ENCODE assay signal across 13 cellular contexts in genomic region chr9:107251756-107252322, GRCh38. TPM values are rescaled to one million over a fixed set of nuclear protein-coding genes. Genes with fewer than 3 reads are reported as not detected.
DNase-seq lines count a peak whose midpoint lies in the region; ATAC-seq, FAIRE-seq and TF ChIP-seq lines count a peak whose summit lies in the region.
"Had no signal": no experiment of that assay in that cellular context is flagged by ENCODE, and none has a peak within 500 bp of the region (broad histone marks: within the 10 kb centered on the region; RNA-seq: fewer than 3 reads in every experiment).

No MANE protein-coding gene starts in this region.

- no peak for TF ChIP-seq EP300 in transverse colon (IDR thresholded peaks at IDR 0.05; ENCODE audit: low read depth)

- peak; percentile 96 for FAIRE-seq in endometrium (lab: Jason Lieb, UNC)

- DNase-seq in AG09309 (ENCODE audit: low read depth) = peak; percentile 80
- peak; percentile 70 for DNase-seq in NCI-H1694 (lab: John Stamatoyannopoulos, UW)
- peak; percentile 95 for DNase-seq in myocyte (ENCODE audit: low read depth)
- DNase-seq in transverse colon = no peak
- DNase-seq in C1 segment of cervical spinal cord (lab: John Stamatoyannopoulos, UW) = no peak
- no peak for DNase-seq in RPMI8226
- DNase-seq: activated CD4-positive, alpha-beta memory T cell treated with anti-CD3 and anti-CD28 coated beads for 36 hours; caudate nucleus; CD4-positive, alpha-beta memory T cell; MM.1S had no signal

- TF ChIP-seq POLR2A in transverse colon (IDR thresholded peaks at IDR 0.05) = no peak

- intact Hi-C loops in transverse colon (cut with DNase I; ENCODE audit: low total_unique reads) = no loop called here

- H3K4me3 ChIP-seq in AG09309 (ENCODE audit: control insufficient read depth, low read depth, low read length) (no peak overlapping the region), transverse colon (no peak overlapping the region)
- H3K4me3 ChIP-seq: prostate gland had no signal

- peak overlapping the region in 1 of 4 donors; percentile 3 for H3K27ac ChIP-seq in transverse colon
- H3K27ac ChIP-seq: prostate gland had no signal

- in situ Hi-C loops in transverse colon (cut with MboI; ENCODE audit: low pct_ligation_motif_present in 1 of 4, low pct_unique_long_range_greater_than_20kb in 1 of 4, low sequenced_read_pairs in 3 of 4) = no loop called here

- no peak for ATAC-seq in GM21717 (IDR thresholded peaks at IDR 0.05; ENCODE audit: unreplicated experiment)

- TF ChIP-seq CTCF in AG09309 (IDR thresholded peaks at IDR 0.05; ENCODE audit: control insufficient read depth, insufficient read depth, low read depth, low read length, missing control alignments) (no peak), transverse colon (IDR thresholded peaks at IDR 0.05) (no peak)

- 55 to 63% methylated on average over 4 of the region's 4 CpGs for WGBS in transverse colon (ENCODE audit: low coverage in 1 of 2), 2 donors

- no peaks in the 10 kb centered on the region for H3K27me3 ChIP-seq in transverse colon

- no peaks in the 10 kb centered on the region for H3K4me1 ChIP-seq in transverse colon
- H3K4me1 ChIP-seq: prostate gland had no signal

- no peaks in the 10 kb centered on the region for H3K36me3 ChIP-seq in transverse colon
- H3K36me3 ChIP-seq: prostate gland had no signal

- no peaks in the 10 kb centered on the region for H3K9me3 ChIP-seq in transverse colon
- H3K9me3 ChIP-seq: prostate gland had no signal

RNA-seq across cellular contexts. Expression of gene RAD23B, which starts 31.2 kb away (rescaled TPM):
- 225 and 232 TPM in 2 replicates for total RNA-seq in myocyte
- polyA plus RNA-seq in myocyte (2012) = 130 TPM
- 10 to 100 TPM; 41.8 to 75.2 (median 54.9) TPM for total RNA-seq in transverse colon

Comparison
In these comparisons a context has a peak if more than half of its experiments do, and no peak if none do; other contexts are left out.
1. DNase-seq: peak in AG09309 (single experiment), NCI-H1694 (single experiment) and myocyte (single experiment); none in transverse colon (single experiment), C1 segment of cervical spinal cord (0 of 14) and RPMI8226 (single experiment).